ENCODE assay signal across 8 cellular contexts in genomic region chr19:14206283-14206677, GRCh38. TPM values are rescaled to one million over a fixed set of nuclear protein-coding genes. Genes with fewer than 3 reads are reported as not detected.
DNase-seq lines count a peak whose midpoint lies in the region; ATAC-seq and TF ChIP-seq lines count a peak whose summit lies in the region.
"Not testable (repeated sequence)": the region's sequence is repeated elsewhere in the genome, so short reads cannot be mapped to it uniquely, and the experiment has no call there.

No MANE protein-coding gene starts in this region.

- H3K27ac ChIP-seq in PC-3 (ENCODE audit: low read length); iPS-18a (ENCODE audit: low read length); neuronal stem cell (replicated peaks; ENCODE audit: low read length): not testable (repeated sequence)
- H3K27ac ChIP-seq in dorsolateral prefrontal cortex (peak overlapping the region in 29 of 59 donors; percentile 50 to 85 (median 77)), stomach (peak overlapping the region in 2 of 5 donors; percentile 79 to 83)

- H3K36me3 ChIP-seq in HAP-1 (replicated peaks); PC-3 (ENCODE audit: low read depth, low read length); iPS-18a (ENCODE audit: control insufficient read depth, low read depth, low read length); neuronal stem cell (replicated peaks in 1 of 2; ENCODE audit: control insufficient read depth in 2 of 2, insufficient read depth in 2 of 2, low read length in 2 of 2); stomach: not testable (repeated sequence)

- not testable (repeated sequence) for TF ChIP-seq CTCF in PC-3 (conservative IDR thresholded peaks at IDR 0.05; ENCODE audit: low read depth, low read length); dorsolateral prefrontal cortex (IDR thresholded peaks at IDR 0.05 in 54 of 56, conservative IDR thresholded peaks at IDR 0.05 in 2 of 56; ENCODE audit: low read depth in 1 of 56, partially characterized antibody in 56 of 56); stomach (IDR thresholded peaks at IDR 0.05)

- not testable (repeated sequence) for H2AK5ac ChIP-seq in neuronal stem cell (ENCODE audit: low read depth, low read length)

- peaks cover 46% of the 10 kb centered on the region for H3K79me2 ChIP-seq in PC-3 (ENCODE audit: low read length)

- H3K4me2 ChIP-seq in PC-3 (ENCODE audit: low read length), result peak overlapping the region; percentile 90; the same call in 1 of the 2 replicates
- H3K4me2 ChIP-seq in neuronal stem cell (ENCODE audit: insufficient read depth, low read length, poor library complexity, severe bottlenecking), result peak overlapping the region; percentile 11

- H3K18ac ChIP-seq in neuronal stem cell (ENCODE audit: low read length), result not testable (repeated sequence)

- H3K4ac ChIP-seq in neuronal stem cell (ENCODE audit: low read length), result not testable (repeated sequence)

- peaks cover 52% of the 10 kb centered on the region for H3K27me3 Mint-ChIP-seq in activated CD8-positive, alpha-beta memory T cell treated with anti-CD3 and anti-CD28 coated beads, Interleukin-2, amount 10 ng/mL, durations not matched to agents 7 days and 5 days

- H3K4me1 Mint-ChIP-seq in activated CD8-positive, alpha-beta memory T cell treated with anti-CD3 and anti-CD28 coated beads, Interleukin-2, amount 10 ng/mL, durations not matched to agents 7 days and 5 days, result peaks cover 17% of the 10 kb centered on the region

- H2BK5ac ChIP-seq in neuronal stem cell (ENCODE audit: low read length), result not testable (repeated sequence)

- CTCF ChIA-PET in PC-3 (lab: Charles Lee); activated CD8-positive, alpha-beta memory T cell treated with anti-CD3 and anti-CD28 coated beads, Interleukin-2, amount 10 ng/mL, durations not matched to agents 7 days and 5 days (lab: Charles Lee): not testable (repeated sequence)

- H3K9me3 ChIP-seq in HAP-1; PC-3 (ENCODE audit: low read length); iPS-18a (ENCODE audit: control insufficient read depth, low read depth, low read length); neuronal stem cell (replicated peaks in 1 of 2; ENCODE audit: control insufficient read depth in 2 of 2, insufficient read depth in 1 of 2, low read depth in 1 of 2, low read length in 2 of 2); stomach: not testable (repeated sequence)

- H2AFZ ChIP-seq in PC-3 (ENCODE audit: low read length), result not testable (repeated sequence)
- H2AFZ ChIP-seq in neuronal stem cell (ENCODE audit: low read length), result peak overlapping the region; percentile 82

- TF ChIP-seq POLR2A in stomach (IDR thresholded peaks at IDR 0.05), result not testable (repeated sequence)

- H3K27ac Mint-ChIP-seq in activated CD8-positive, alpha-beta memory T cell treated with anti-CD3 and anti-CD28 coated beads, Interleukin-2, amount 10 ng/mL, durations not matched to agents 7 days and 5 days, result not testable (repeated sequence)

- BruUV-seq in PC-3 (replicated peaks; lab: Mats Ljungman, UMichigan), result not testable (repeated sequence)

- H3F3A ChIP-seq in PC-3 (ENCODE audit: low read length, unreplicated experiment), result not testable (repeated sequence)

- H3K9me3 Mint-ChIP-seq in activated CD8-positive, alpha-beta memory T cell treated with anti-CD3 and anti-CD28 coated beads, Interleukin-2, amount 10 ng/mL, durations not matched to agents 7 days and 5 days (ENCODE audit: low read depth), result not testable (repeated sequence)

- not testable (repeated sequence) for TF ChIP-seq EP300 in stomach (IDR thresholded peaks at IDR 0.05)

- WGBS in neuronal stem cell (ENCODE audit: extremely low coverage in 2 of 2, insufficient read length in 2 of 2, insufficient replicate concordance in 1 of 2), 2 donors, result no CpG with 5 or more reads among the region's 65 CpGs
- 0 to 2% (median 1%) methylated on average over 7 to 64 of the region's 65 CpGs; no CpG with 5 or more reads in 1 of the 5 donors for WGBS in stomach, 5 donors

- POLR2A ChIA-PET in PC-3 (lab: Charles Lee; ENCODE audit: unreplicated experiment), result not testable (repeated sequence)

- H3K4me3 Mint-ChIP-seq in activated CD8-positive, alpha-beta memory T cell treated with anti-CD3 and anti-CD28 coated beads, Interleukin-2, amount 10 ng/mL, durations not matched to agents 7 days and 5 days, result not testable (repeated sequence)

- not testable (repeated sequence) for H2BK15ac ChIP-seq in neuronal stem cell (ENCODE audit: low read length)

- not testable (repeated sequence) for H2BK120ac ChIP-seq in neuronal stem cell (ENCODE audit: low read depth, low read length)

- not testable (repeated sequence) for H3K27me3 ChIP-seq in HAP-1 (ENCODE audit: low read depth); dorsolateral prefrontal cortex; iPS-18a (ENCODE audit: control insufficient read depth, insufficient read depth, low read length); neuronal stem cell (ENCODE audit: control insufficient read depth in 3 of 3, insufficient read depth in 3 of 3, low read depth in 1 of 3, low read length in 3 of 3)
- H3K27me3 ChIP-seq in PC-3 (ENCODE audit: low read length), result peaks cover 11% of the 10 kb centered on the region; the same call in 1 of the 2 replicates
- peaks cover 0 to 51% (median 17%) of the 10 kb centered on the region in 3 donors for H3K27me3 ChIP-seq in stomach

- not testable (repeated sequence) for H4K20me1 ChIP-seq in PC-3 (ENCODE audit: low read length)

- ATAC-seq in PC-3, result not testable (repeated sequence)
- peak; percentile 22 for ATAC-seq in activated CD8-positive, alpha-beta memory T cell treated with anti-CD3 and anti-CD28 coated beads, Interleukin-2, amount 10 ng/mL, durations not matched to agents 7 days and 5 days

- H3K36me3 Mint-ChIP-seq in activated CD8-positive, alpha-beta memory T cell treated with anti-CD3 and anti-CD28 coated beads, Interleukin-2, amount 10 ng/mL, durations not matched to agents 7 days and 5 days, result not testable (repeated sequence)

- not testable (repeated sequence) for H3K23ac ChIP-seq in neuronal stem cell (ENCODE audit: low read depth, low read length, poor library complexity)

- DNase-seq in AG20443 (ENCODE audit: low spot score) (peak; percentile 11), HAP-1 (ENCODE audit: low spot score in 2 of 2) (peak in 1 of 2 experiments; percentile 36), dorsolateral prefrontal cortex (peak in 1 of 10 donors; percentile 52)
- DNase-seq in PC-3; activated CD8-positive, alpha-beta memory T cell treated with anti-CD3 and anti-CD28 coated beads, Interleukin-2, amount 10 ng/mL, durations not matched to agents 7 days and 5 days; neuronal stem cell (ENCODE audit: low spot score); stomach: not testable (repeated sequence)

- not testable (repeated sequence) for H2BK12ac ChIP-seq in neuronal stem cell (ENCODE audit: low read length)

- H3K4me3 ChIP-seq in HAP-1 (peak overlapping the region; percentile 49), PC-3 (ENCODE audit: low read length) (peak overlapping the region; percentile 86), dorsolateral prefrontal cortex (peak overlapping the region in 56 of 59 donors; percentile 45 to 81 (median 66)), iPS-18a (ENCODE audit: low read length) (peak overlapping the region; percentile 84), neuronal stem cell (ENCODE audit: low read length in 2 of 2) (peak overlapping the region; percentile 54 to 96), stomach (peak overlapping the region; percentile 72 to 77 (median 74))

- H3K79me1 ChIP-seq in neuronal stem cell (ENCODE audit: low read depth, low read length), result not testable (repeated sequence)

- not testable (repeated sequence) for H4K8ac ChIP-seq in neuronal stem cell (ENCODE audit: low read depth, low read length)

- intact Hi-C loops in PC-3 (cut with micrococcal nuclease), result loop anchor here (2.0 to 5.0 kb wide), 2 partner anchors 57 to 69 kb away; partner anchors contain the start of gene ASF1B
- intact Hi-C loops in dorsolateral prefrontal cortex (cut with DNase I), result loop anchor here in 1 of 2 donors (5.0 kb wide), 1 partner anchor 41 kb away; no protein-coding TSS in a partner anchor
- intact Hi-C loops in stomach (cut with DNase I; ENCODE audit: low total_unique reads), result not testable (repeated sequence)

- H4K91ac ChIP-seq in neuronal stem cell (ENCODE audit: low read depth, low read length, poor library complexity), result not testable (repeated sequence)

- not testable (repeated sequence) for H3K4me1 ChIP-seq in HAP-1; PC-3 (ENCODE audit: insufficient read depth, low read length); iPS-18a (ENCODE audit: control insufficient read depth, low read depth, low read length); neuronal stem cell (ENCODE audit: control insufficient read depth in 2 of 2, insufficient read depth in 1 of 2, low read depth in 1 of 2, low read length in 2 of 2)
- H3K4me1 ChIP-seq in stomach, result peaks cover 12 to 55% (median 46%) of the 10 kb centered on the region in 4 donors

- in situ Hi-C loops in HAP-1 (cut with MboI; ENCODE audit: low sequenced_read_pairs), result not testable (repeated sequence)

- H3K9ac ChIP-seq in PC-3 (ENCODE audit: low read length); iPS-18a (ENCODE audit: low read length); neuronal stem cell (ENCODE audit: low read depth, low read length, poor library complexity): not testable (repeated sequence)

- H3K14ac ChIP-seq in neuronal stem cell (ENCODE audit: low read length), result not testable (repeated sequence)

- not testable (repeated sequence) for H3K9me2 ChIP-seq in PC-3 (replicated peaks; ENCODE audit: low read length)

RNA-seq across cellular contexts. Expression of gene ADGRL1, which starts 0.3 kb away (rescaled TPM):
- total RNA-seq in PC-3 (2014; rRNA removed), result 37.2 and 39.3 TPM in 2 replicates
- total RNA-seq in activated CD8-positive, alpha-beta memory T cell treated with anti-CD3 and anti-CD28 coated beads, Interleukin-2, amount 10 ng/mL, durations not matched to agents 7 days and 5 days, result 1 to 10 TPM; 3.7 to 4.3 TPM
- 100 to 1,000 TPM in 119 of 120 experiments, 10 to 100 TPM in 1; 90.1 to 295 (median 174) TPM for total RNA-seq in dorsolateral prefrontal cortex
- polyA plus RNA-seq in neuronal stem cell (2013, experiment 1 of 2), result 41.4 TPM
- 42.1 TPM for polyA plus RNA-seq in neuronal stem cell (2013, experiment 2 of 2)
- 10 to 100 TPM in 4 of 5 donors, 1 to 10 TPM in 1; 9.0 to 24.5 (median 18.7) TPM for total RNA-seq in stomach
- 10 to 100 TPM in 1 of 3 donors, 1 to 10 TPM in 2; 6.0 to 11.0 (median 6.7) TPM for polyA plus RNA-seq in stomach
